Comparison of ENCODE assay signal across 8 cellular contexts in the genomic region with DNA sequence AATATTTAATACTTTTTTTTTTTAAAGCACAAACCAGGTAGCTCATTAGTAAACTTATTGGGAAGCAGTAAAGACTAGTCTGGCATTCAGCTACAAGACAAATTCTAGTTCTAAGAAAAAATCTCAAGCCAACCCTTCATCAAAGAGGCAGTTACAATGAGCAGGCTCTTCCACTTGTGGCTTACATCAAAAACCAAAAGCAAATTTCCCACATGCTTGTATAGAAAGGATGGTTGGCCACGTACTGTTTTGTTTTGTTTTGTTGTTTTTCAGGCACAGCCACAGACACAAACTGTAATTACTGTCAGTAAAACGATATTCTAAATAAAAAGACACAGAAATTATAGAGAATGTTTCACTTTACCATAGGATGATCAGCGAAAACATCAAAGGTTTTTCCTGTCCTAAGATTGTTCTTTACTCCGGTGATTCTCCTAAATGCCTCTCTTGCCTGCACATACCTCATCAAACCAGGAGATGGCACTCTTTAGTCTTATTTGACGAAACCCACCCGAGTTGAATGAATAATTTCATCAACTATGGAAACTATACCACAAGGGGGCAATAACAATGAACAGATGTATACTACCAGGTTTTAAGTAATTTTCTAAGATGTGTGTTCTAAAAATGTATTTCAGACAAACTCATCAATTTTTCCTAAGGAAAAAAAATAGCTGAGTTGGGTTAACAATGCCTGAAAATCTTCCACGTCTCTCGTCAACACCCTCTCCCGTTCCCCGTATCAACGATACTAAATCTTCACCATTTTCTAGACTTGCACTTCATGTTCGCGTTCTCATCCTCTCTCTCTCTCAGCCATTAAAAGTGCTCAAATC. TPM values are rescaled to one million over a fixed set of nuclear protein-coding genes. Genes with fewer than 3 reads are reported as not detected.
DNase-seq lines count a peak whose midpoint lies in the region; TF ChIP-seq lines count a peak whose summit lies in the region.

No MANE protein-coding gene starts in this region.

- TF ChIP-seq CTCF in MCF 10A (IDR thresholded peaks at IDR 0.05; ENCODE audit: unreplicated experiment): peak; percentile 88
- peak; percentile 96 for TF ChIP-seq CTCF in smooth muscle cell (IDR thresholded peaks at IDR 0.05; ENCODE audit: borderline replicate concordance, insufficient read depth, poor library complexity, severe bottlenecking)

- no peak overlapping the region for H3K9ac ChIP-seq in smooth muscle cell (ENCODE audit: low read depth)

- no peaks in the 10 kb centered on the region for H3K79me2 ChIP-seq in smooth muscle cell (ENCODE audit: low read depth)

- no peak overlapping the region for H3K27ac Mint-ChIP-seq in MCF 10A (ENCODE audit: low read depth, unreplicated experiment)

- H3K4me1 ChIP-seq in HAP-1 (0 out of 2 replicates have a peak, but pooled peaks cover 3% of the 10 kb centered on the region), smooth muscle cell (ENCODE audit: low read depth) (no peaks in the 10 kb centered on the region)

- H3K36me3 ChIP-seq in HAP-1 (replicated peaks) (no peaks in the 10 kb centered on the region), smooth muscle cell (ENCODE audit: low read depth) (no peaks in the 10 kb centered on the region)

- peaks cover 7% of the 10 kb centered on the region for H3K4me1 Mint-ChIP-seq in MCF 10A (ENCODE audit: insufficient read depth, unreplicated experiment)

- intact Hi-C loops in MCF 10A (cut with micrococcal nuclease): loop anchor here (1.0 kb wide), 3 partner anchors 102 to 204 kb away; no protein-coding TSS in a partner anchor

- H3F3A ChIP-seq in smooth muscle cell (ENCODE audit: low read depth): no peaks in the 10 kb centered on the region

- no peak overlapping the region for H2AFZ ChIP-seq in smooth muscle cell (ENCODE audit: low read depth)

- no TSS peak for BruUV-seq in MCF 10A (replicated peaks; lab: Mats Ljungman, UMichigan)

- H3K27me3 ChIP-seq in HAP-1 (ENCODE audit: low read depth): no peaks in the 10 kb centered on the region; the same call in 1 of the 2 replicates
- H3K27me3 ChIP-seq in smooth muscle cell (ENCODE audit: low read depth): no peaks in the 10 kb centered on the region

- H3K9me3 ChIP-seq in HAP-1 (no peaks in the 10 kb centered on the region), smooth muscle cell (replicated peaks; ENCODE audit: low read depth) (no peaks in the 10 kb centered on the region)

- in situ Hi-C loops in HAP-1 (cut with MboI; ENCODE audit: low sequenced_read_pairs): no loop called here

- WGBS in smooth muscle cell (ENCODE audit: low lambda C conversion rate): 54% methylated on average over 13 of the region's 13 CpGs

- peak; percentile 51 for DNase-seq in ELF-1 (ENCODE audit: low read depth, low spot score)
- DNase-seq in HAP-1 (ENCODE audit: low spot score in 2 of 2): peak; percentile 65 to 75
- DNase-seq in NCI-H1436 (lab: John Stamatoyannopoulos, UW): peak; percentile 84
- DNase-seq in SW480 (ENCODE audit: low spot score): peak; percentile 80
- peak; percentile 82 for DNase-seq in MCF 10A (ENCODE audit: unreplicated experiment)
- DNase-seq in iPS-NIHi11 (ENCODE audit: low spot score): peak; percentile 75
- DNase-seq in smooth muscle cell (lab: John Stamatoyannopoulos, UW; ENCODE audit: unreplicated experiment): no peak
- DNase-seq in UCSD-AML1 (lab: John Stamatoyannopoulos, UW; ENCODE audit: unreplicated experiment): no peak

- no peaks in the 10 kb centered on the region for H4K20me1 ChIP-seq in smooth muscle cell (ENCODE audit: low read depth)

- H3K36me3 Mint-ChIP-seq in MCF 10A (ENCODE audit: insufficient read depth, unreplicated experiment): no peaks in the 10 kb centered on the region

- POLR2A ChIA-PET in MCF 10A (lab: Yijun Ruan, JAX): interaction anchor here (0.6 to 2.6 kb wide), 11 partner anchors 19 to 203 kb away, joined by 3 to 13 read pairs (median 5); a partner anchor contains a TSS

- H3K4me2 ChIP-seq in smooth muscle cell: no peak overlapping the region

- no peak overlapping the region for H3K4me3 ChIP-seq in HAP-1
- H3K4me3 ChIP-seq in smooth muscle cell: no peak overlapping the region

- no peak overlapping the region for H3K4me3 Mint-ChIP-seq in MCF 10A (ENCODE audit: unreplicated experiment)

- H3K9me3 Mint-ChIP-seq in MCF 10A (ENCODE audit: unreplicated experiment): no peaks in the 10 kb centered on the region

- CTCF ChIA-PET in MCF 10A (lab: Yijun Ruan, JAX): interaction anchor here (0.5 to 8.3 kb wide), 73 partner anchors 9 to 1591 kb away, joined by 3 to 175 read pairs (median 4); a partner anchor contains a TSS

- H3K27me3 Mint-ChIP-seq in MCF 10A (ENCODE audit: insufficient read depth, unreplicated experiment): no peaks in the 10 kb centered on the region

- H3K27ac ChIP-seq in smooth muscle cell (ENCODE audit: low read depth): no peak overlapping the region

RNA-seq across cellular contexts. Expression of a gene that starts 26.9 kb away (rescaled TPM):
- 1,285 and 1,607 TPM in 2 replicates for total RNA-seq in MCF 10A (2022)
- total RNA-seq in smooth muscle cell: 1,043 and 1,121 TPM in 2 replicates
- 570 and 596 TPM in 2 replicates for polyA plus RNA-seq in smooth muscle cell

Comparison
In these comparisons a context has a peak if more than half of its experiments do, and no peak if none do; other contexts are left out.
1. DNase-seq: peak in ELF-1 (single experiment), HAP-1 (2 of 2), NCI-H1436 (single experiment), SW480 (single experiment), MCF 10A (single experiment) and iPS-NIHi11 (single experiment); none in smooth muscle cell (single experiment) and UCSD-AML1 (single experiment).